ENCODE assay signal across 21 cellular contexts in genomic region chr15:81194723-81195122, GRCh38. TPM values are rescaled to one million over a fixed set of nuclear protein-coding genes. Genes with fewer than 3 reads are reported as not detected.
DNase-seq lines count a peak whose midpoint lies in the region; ATAC-seq, FAIRE-seq and TF ChIP-seq lines count a peak whose summit lies in the region.
"Had no signal": no experiment of that assay in that cellular context is flagged by ENCODE, and none has a peak within 500 bp of the region (broad histone marks: within the 10 kb centered on the region; RNA-seq: fewer than 3 reads in every experiment).

No MANE protein-coding gene starts in this region.

- no peaks in the 10 kb centered on the region for H3K27me3 ChIP-seq in upper lobe of right lung

- no peaks in the 10 kb centered on the region for H3K36me3 ChIP-seq in upper lobe of right lung

- no peak for FAIRE-seq in RCC 7860 (lab: Jason Lieb, UNC)
- FAIRE-seq: GM12892, GM19239 had no signal

- H3K4me3 ChIP-seq in coronary artery (no peak overlapping the region), upper lobe of right lung (no peak overlapping the region)
- H3K4me3 ChIP-seq: SK-N-MC had no signal

- peak; percentile 7 for DNase-seq in NCI-H748 (lab: John Stamatoyannopoulos, UW; ENCODE audit: unreplicated experiment)
- no peak for DNase-seq in NCI-H748 treated with DMSO at 0.1 percent for 48 hours (lab: John Stamatoyannopoulos, UW)
- DNase-seq in NCI-H510A (lab: John Stamatoyannopoulos, UW): peak; percentile 17
- peak; percentile 26 for DNase-seq in coronary artery (ENCODE audit: low spot score)
- no peak for DNase-seq in upper lobe of right lung
- DNase-seq in stimulated activated CD4-positive, alpha-beta T cell treated with anti-CD3 and anti-CD28 coated beads, Interleukin-4, amount 100 ng/mL, for 24 hours: no peak
- no peak for DNase-seq in RCC 7860 (ENCODE audit: low spot score)
- DNase-seq: AML-193; CD4-positive, CD25-positive, alpha-beta regulatory T cell; DND-41; GDM1; GOT3; Kasumi-1; NCI-H1436 treated with DMSO at 0.1 percent for 48 hours; PC-3; T-cell had no signal

- TF ChIP-seq CTCF in coronary artery (IDR thresholded peaks at IDR 0.05) (no peak), upper lobe of right lung (IDR thresholded peaks at IDR 0.05) (no peak)

- intact Hi-C loops in upper lobe of right lung (cut with DNase I): no loop called here

- ATAC-seq in upper lobe of right lung (peak; percentile 31), GM19455 (IDR thresholded peaks at IDR 0.05; ENCODE audit: unreplicated experiment) (no peak)
- ATAC-seq: PC-3, T-cell had no signal

- H3K27ac ChIP-seq in coronary artery (peak overlapping the region in 1 of 2 donors; percentile 45), upper lobe of right lung (peak overlapping the region; percentile 43)
- H3K27ac ChIP-seq: SK-N-MC had no signal

- H3K9me3 ChIP-seq in upper lobe of right lung: no peaks in the 10 kb centered on the region

- peaks cover 15% of the 10 kb centered on the region for H3K4me1 ChIP-seq in upper lobe of right lung

RNA-seq across cellular contexts. Expression of gene IL16, which starts 2.0 kb away (rescaled TPM):
- 39.3 TPM for total RNA-seq in upper lobe of right lung
- total RNA-seq: NCI-H460 had no signal

Comparison
In these comparisons a context has a peak if more than half of its experiments do, and no peak if none do; other contexts are left out.
1. DNase-seq: peak in NCI-H748 (single experiment), NCI-H510A (single experiment) and coronary artery (single experiment); none in NCI-H748 treated with DMSO at 0.1 percent for 48 hours (single experiment), upper lobe of right lung (single experiment), stimulated activated CD4-positive, alpha-beta T cell treated with anti-CD3 and anti-CD28 coated beads, Interleukin-4, amount 100 ng/mL, for 24 hours (single experiment) and RCC 7860 (single experiment).